22 cellular contexts compared by ENCODE assay signal in the genomic region with DNA sequence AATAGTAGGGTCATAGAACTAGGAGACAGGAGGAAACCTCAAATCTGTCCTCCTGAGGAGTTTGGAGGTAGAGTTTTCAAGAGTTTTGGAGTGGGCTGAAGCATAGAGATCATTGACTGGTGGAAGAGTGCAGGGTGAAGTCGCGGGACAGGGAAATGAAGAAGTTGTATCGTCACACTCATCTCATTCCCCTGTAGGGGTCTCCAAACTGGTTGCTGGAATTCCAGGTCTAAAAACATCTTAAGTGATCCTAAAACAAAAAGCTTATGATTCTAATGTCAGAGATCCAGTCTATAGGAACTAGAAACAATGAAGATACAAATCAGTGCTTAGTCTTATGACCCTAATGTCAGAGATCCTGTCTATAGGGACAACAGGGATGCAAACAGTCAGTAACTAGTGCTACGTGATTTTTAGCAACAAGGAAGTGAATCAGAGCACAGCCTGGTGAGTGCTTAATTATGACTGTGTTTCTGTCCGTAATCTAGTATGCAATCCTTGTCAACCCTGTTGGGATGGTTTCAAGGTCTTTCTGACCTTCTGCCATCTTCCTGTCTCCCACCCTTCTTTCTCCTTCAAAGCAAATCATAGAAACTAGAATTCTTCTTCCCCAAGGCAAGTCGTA.
A peak's percentile ranks its signal among the peaks of the same experiment; 100 is the strongest.
DNase-seq lines count a peak whose midpoint lies in the region; ATAC-seq, FAIRE-seq and TF ChIP-seq lines count a peak whose summit lies in the region.
"Had no signal": no experiment of that assay in that cellular context is flagged by ENCODE, and none has a peak within 500 bp of the region (broad histone marks: within the 10 kb centered on the region; RNA-seq: fewer than 3 reads in every experiment).

No MANE protein-coding gene starts in this region.

- ATAC-seq in GM12878: no peak
- no peak for ATAC-seq in HG03342 (IDR thresholded peaks at IDR 0.05; ENCODE audit: unreplicated experiment)
- no peak for ATAC-seq in left colon
- ATAC-seq: activated CD4-positive, alpha-beta T cell treated with anti-CD3 and anti-CD28 coated beads for 36 hours; activated CD8-positive, alpha-beta T cell treated with anti-CD3 and anti-CD28 coated beads for 36 hours; right cardiac atrium had no signal

- H3K27ac ChIP-seq in GM12878 (ENCODE audit: control insufficient read depth, insufficient read depth): no peak overlapping the region
- H3K27ac ChIP-seq in smooth muscle cell (ENCODE audit: low read depth): peak overlapping the region; percentile 40
- H3K27ac ChIP-seq: epithelial cell of prostate, testis, vagina had no signal

- H3K36me3 ChIP-seq in GM12878 (ENCODE audit: control insufficient read depth in 2 of 2, insufficient read depth in 2 of 2, low read length in 1 of 2): no peaks in the 10 kb centered on the region
- H3K36me3 ChIP-seq in smooth muscle cell (ENCODE audit: low read depth): no peaks in the 10 kb centered on the region
- H3K36me3 ChIP-seq: vagina had no signal

- no peaks in the 10 kb centered on the region for H3K36me3 Mint-ChIP-seq in HFFc6 (ENCODE audit: low read depth)
- H3K36me3 Mint-ChIP-seq: CD8-positive, alpha-beta memory T cell; immature natural killer cell had no signal

- H4K20me1 ChIP-seq in GM12878 (ENCODE audit: control insufficient read depth, insufficient read depth): no peaks in the 10 kb centered on the region
- H4K20me1 ChIP-seq in smooth muscle cell (ENCODE audit: low read depth): no peaks in the 10 kb centered on the region

- CTCF ChIA-PET in GM12878 (lab: Yijun Ruan, JAX): no interaction called here

- H3K9ac ChIP-seq in GM12878 (ENCODE audit: control insufficient read depth, insufficient read depth, low read length) (no peak overlapping the region), smooth muscle cell (ENCODE audit: low read depth) (no peak overlapping the region)

- 41% methylated on average over 6 of the region's 6 CpGs for WGBS in GM12878 (ENCODE audit: insufficient coverage, insufficient replicate concordance, low lambda C conversion rate, missing lambda C conversion rate)
- 68% methylated on average over 6 of the region's 6 CpGs for WGBS in smooth muscle cell (ENCODE audit: low lambda C conversion rate)

- no peak overlapping the region for H3K4me3 Mint-ChIP-seq in HFFc6
- H3K4me3 Mint-ChIP-seq: activated CD4-positive, alpha-beta T cell treated with anti-CD3 and anti-CD28 coated beads for 36 hours; activated CD8-positive, alpha-beta T cell treated with anti-CD3 and anti-CD28 coated beads for 36 hours; activated naive CD4-positive, alpha-beta T cell treated with anti-CD3 and anti-CD28 coated beads for 36 hours; CD8-positive, alpha-beta memory T cell; immature natural killer cell; neural crest cell; stimulated activated naive CD8-positive, alpha-beta T cell treated with anti-CD3 and anti-CD28 coated beads, Interleukin-15, Interleukin-2, amounts not matched to agents 100 ng/mL and 50 ng/mL, for 24 hours had no signal

- RAD21 ChIA-PET in GM12878 (lab: Charles Lee; ENCODE audit: unreplicated experiment): no interaction called here

- in situ Hi-C loops in GM12878 (cut with MboI): no loop called here

- no peak for TF ChIP-seq POLR2A in GM12878 (IDR thresholded peaks at IDR 0.05; ENCODE audit: low read depth, low read length)

- peaks cover 12% of the 10 kb centered on the region for H3K4me1 Mint-ChIP-seq in HFFc6 (ENCODE audit: low read depth)
- H3K4me1 Mint-ChIP-seq: activated CD4-positive, alpha-beta T cell treated with anti-CD3 and anti-CD28 coated beads for 36 hours; CD8-positive, alpha-beta memory T cell; immature natural killer cell had no signal

- no peak for TF ChIP-seq EP300 in GM12878 (IDR thresholded peaks at IDR 0.05; ENCODE audit: borderline replicate concordance in 1 of 2, control insufficient read depth in 1 of 2, low read depth in 2 of 2, low read length in 2 of 2)

- DNase-seq in HFFc6 (no peak), GM12878 (ENCODE audit: low read depth, low spot score) (no peak), fibroblast of mammary gland (ENCODE audit: low read depth) (peak; percentile 17), smooth muscle cell (lab: John Stamatoyannopoulos, UW; ENCODE audit: unreplicated experiment) (no peak), left colon (no peak), NCI-H510A (lab: John Stamatoyannopoulos, UW) (no peak)
- DNase-seq: activated CD4-positive, alpha-beta T cell treated with anti-CD3 and anti-CD28 coated beads for 36 hours; activated CD8-positive, alpha-beta T cell treated with anti-CD3 and anti-CD28 coated beads for 36 hours; activated naive CD4-positive, alpha-beta T cell treated with anti-CD3 and anti-CD28 coated beads for 36 hours; CD8-positive, alpha-beta memory T cell; immature natural killer cell; NCI-H1694 treated with DMSO at 0.1 percent for 48 hours; NCI-H446 treated with DMSO at 0.1 percent for 48 hours; posterior cingulate gyrus; right cardiac atrium; stimulated activated CD4-positive, alpha-beta T cell treated with anti-CD3 and anti-CD28 coated beads, Interleukin-1b, Interleukin-23, amount 100 ng/mL, for 48 hours; testis had no signal

- H3K4me1 ChIP-seq in GM12878 (ENCODE audit: control insufficient read depth, insufficient read depth, low read length) (no peaks in the 10 kb centered on the region), smooth muscle cell (ENCODE audit: low read depth) (peaks cover 6% of the 10 kb centered on the region)
- H3K4me1 ChIP-seq: vagina had no signal

- intact Hi-C loops in GM12878 (cut with micrococcal nuclease; ENCODE audit: unreplicated experiment) (no loop called here), left colon (cut with DNase I, micrococcal nuclease) (no loop called here)

- POLR2A ChIA-PET in GM12878 (lab: Charles Lee): no interaction called here

- no peak overlapping the region for H3K4me3 ChIP-seq in GM12878
- H3K4me3 ChIP-seq in fibroblast of mammary gland (ENCODE audit: control insufficient read depth, low read depth, low read length): no peak overlapping the region
- no peak overlapping the region for H3K4me3 ChIP-seq in smooth muscle cell
- H3K4me3 ChIP-seq: testis, vagina had no signal

- H3F3A ChIP-seq in smooth muscle cell (ENCODE audit: low read depth): no peaks in the 10 kb centered on the region

- H3K27me3 Mint-ChIP-seq in HFFc6 (ENCODE audit: insufficient read depth): peaks cover 1% of the 10 kb centered on the region; the same call in 1 of the 2 replicates
- H3K27me3 Mint-ChIP-seq: activated CD8-positive, alpha-beta T cell treated with anti-CD3 and anti-CD28 coated beads for 36 hours; stimulated activated naive CD8-positive, alpha-beta T cell treated with anti-CD3 and anti-CD28 coated beads, Interleukin-15, Interleukin-2, amounts not matched to agents 100 ng/mL and 50 ng/mL, for 24 hours had no signal

- H3K4me2 ChIP-seq in GM12878 (ENCODE audit: control insufficient read depth, insufficient read depth) (no peak overlapping the region), smooth muscle cell (no peak overlapping the region)

- H2AFZ ChIP-seq in GM12878 (ENCODE audit: control insufficient read depth, low read depth, low read length): no peak overlapping the region
- peak overlapping the region; percentile 74 for H2AFZ ChIP-seq in smooth muscle cell (ENCODE audit: low read depth)

- no peak overlapping the region for H3K27ac Mint-ChIP-seq in HFFc6
- H3K27ac Mint-ChIP-seq: activated CD4-positive, alpha-beta T cell treated with anti-CD3 and anti-CD28 coated beads for 36 hours; activated CD8-positive, alpha-beta T cell treated with anti-CD3 and anti-CD28 coated beads for 36 hours; activated naive CD4-positive, alpha-beta T cell treated with anti-CD3 and anti-CD28 coated beads for 36 hours; CD8-positive, alpha-beta memory T cell; immature natural killer cell; stimulated activated naive CD8-positive, alpha-beta T cell treated with anti-CD3 and anti-CD28 coated beads, Interleukin-15, Interleukin-2, amounts not matched to agents 100 ng/mL and 50 ng/mL, for 24 hours had no signal

- TF ChIP-seq CTCF in HFFc6 (IDR thresholded peaks at IDR 0.05) (peak; percentile 21; the same call in 1 of the 2 replicates), GM12878 (IDR thresholded peaks at IDR 0.05 in 2 of 3, conservative IDR thresholded peaks at IDR 0.05 in 1 of 3; ENCODE audit: control insufficient read depth in 2 of 3, extremely low read depth in 1 of 3, insufficient read depth in 1 of 3, low read depth in 3 of 3, low read length in 3 of 3) (no peak), fibroblast of mammary gland (conservative IDR thresholded peaks at IDR 0.05; ENCODE audit: control insufficient read depth, insufficient read depth, low read depth, low read length) (no peak), smooth muscle cell (IDR thresholded peaks at IDR 0.05; ENCODE audit: borderline replicate concordance, insufficient read depth, poor library complexity, severe bottlenecking) (no peak)

- TF ChIP-seq RAD21 in GM12878 (IDR thresholded peaks at IDR 0.05; ENCODE audit: insufficient read depth, low read depth, low read length): no peak

- no peaks in the 10 kb centered on the region; a peak in 1 of 4 replicates for H3K27me3 ChIP-seq in GM12878 (replicated peaks in 1 of 2; ENCODE audit: control insufficient read depth in 2 of 2, insufficient read depth in 2 of 2, low read length in 1 of 2)
- no peaks in the 10 kb centered on the region for H3K27me3 ChIP-seq in smooth muscle cell (ENCODE audit: low read depth)
- H3K27me3 ChIP-seq: testis, vagina had no signal

- no TSS peak for BruUV-seq in GM12878 (replicated peaks; lab: Mats Ljungman, UMichigan)

- no peaks in the 10 kb centered on the region for H3K9me3 Mint-ChIP-seq in HFFc6
- H3K9me3 Mint-ChIP-seq: activated CD8-positive, alpha-beta T cell treated with anti-CD3 and anti-CD28 coated beads for 36 hours; activated naive CD4-positive, alpha-beta T cell treated with anti-CD3 and anti-CD28 coated beads for 36 hours; CD8-positive, alpha-beta memory T cell; immature natural killer cell; neural crest cell; stimulated activated naive CD8-positive, alpha-beta T cell treated with anti-CD3 and anti-CD28 coated beads, Interleukin-15, Interleukin-2, amounts not matched to agents 100 ng/mL and 50 ng/mL, for 24 hours had no signal

- SMC1A ChIA-PET in GM12878 (lab: Charles Lee; ENCODE audit: uncharacterized antibody, unreplicated experiment): no interaction called here

- FAIRE-seq in GM12878 (lab: Jason Lieb, UNC): peak; percentile 18

- H3K9me3 ChIP-seq in GM12878 (replicated peaks; ENCODE audit: control insufficient read depth, insufficient read depth, low read length) (no peaks in the 10 kb centered on the region), smooth muscle cell (replicated peaks; ENCODE audit: low read depth) (no peaks in the 10 kb centered on the region)
- H3K9me3 ChIP-seq: testis, vagina had no signal

- H3K79me2 ChIP-seq in GM12878 (ENCODE audit: control insufficient read depth, insufficient read depth, low read length) (no peaks in the 10 kb centered on the region), smooth muscle cell (ENCODE audit: low read depth) (no peaks in the 10 kb centered on the region)

TF ChIP-seq in GM12878, 131 proteins besides CTCF, POLR2A, EP300 and RAD21 (continues in another document):
- TF ChIP-seq TCF12 (IDR thresholded peaks at IDR 0.05; ENCODE audit: low read depth, low read length) (no peak), HDAC6 (IDR thresholded peaks at IDR 0.05; ENCODE audit: unreplicated experiment) (no peak)
